Comparison of ENCODE assay signal across 2 cellular contexts in the genomic region with DNA sequence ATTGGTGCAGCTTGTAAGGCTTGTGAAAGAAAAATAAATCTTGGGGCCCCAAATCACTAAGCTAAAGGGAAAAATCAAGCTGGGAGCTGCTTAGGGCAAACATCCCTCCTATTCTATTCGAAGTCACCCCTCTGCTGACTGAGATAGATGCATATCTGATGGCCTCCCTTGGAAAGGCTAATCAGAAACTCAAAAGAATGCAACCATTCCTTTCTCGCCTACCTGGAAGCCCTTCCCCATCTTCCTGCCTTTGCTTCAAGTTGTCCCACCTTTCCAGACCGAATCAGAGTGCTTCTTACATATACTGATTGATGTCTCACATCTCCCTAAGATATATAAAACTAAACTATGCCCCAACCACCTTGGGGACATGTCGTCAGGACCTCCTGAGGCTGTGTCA.
A peak's percentile ranks its signal among the peaks of the same experiment; 100 is the strongest.
TF ChIP-seq lines count a peak whose summit lies in the region.

No MANE protein-coding gene starts in this region.

TF ChIP-seq in GM23338, 12 proteins besides CTCF, POLR2A, EP300 and RAD21:
- TF ChIP-seq ZNF331 (CRISPR knock-in tag; IDR thresholded peaks at IDR 0.05; ENCODE audit: low read depth): no peak
- TF ChIP-seq, protein P1, sequence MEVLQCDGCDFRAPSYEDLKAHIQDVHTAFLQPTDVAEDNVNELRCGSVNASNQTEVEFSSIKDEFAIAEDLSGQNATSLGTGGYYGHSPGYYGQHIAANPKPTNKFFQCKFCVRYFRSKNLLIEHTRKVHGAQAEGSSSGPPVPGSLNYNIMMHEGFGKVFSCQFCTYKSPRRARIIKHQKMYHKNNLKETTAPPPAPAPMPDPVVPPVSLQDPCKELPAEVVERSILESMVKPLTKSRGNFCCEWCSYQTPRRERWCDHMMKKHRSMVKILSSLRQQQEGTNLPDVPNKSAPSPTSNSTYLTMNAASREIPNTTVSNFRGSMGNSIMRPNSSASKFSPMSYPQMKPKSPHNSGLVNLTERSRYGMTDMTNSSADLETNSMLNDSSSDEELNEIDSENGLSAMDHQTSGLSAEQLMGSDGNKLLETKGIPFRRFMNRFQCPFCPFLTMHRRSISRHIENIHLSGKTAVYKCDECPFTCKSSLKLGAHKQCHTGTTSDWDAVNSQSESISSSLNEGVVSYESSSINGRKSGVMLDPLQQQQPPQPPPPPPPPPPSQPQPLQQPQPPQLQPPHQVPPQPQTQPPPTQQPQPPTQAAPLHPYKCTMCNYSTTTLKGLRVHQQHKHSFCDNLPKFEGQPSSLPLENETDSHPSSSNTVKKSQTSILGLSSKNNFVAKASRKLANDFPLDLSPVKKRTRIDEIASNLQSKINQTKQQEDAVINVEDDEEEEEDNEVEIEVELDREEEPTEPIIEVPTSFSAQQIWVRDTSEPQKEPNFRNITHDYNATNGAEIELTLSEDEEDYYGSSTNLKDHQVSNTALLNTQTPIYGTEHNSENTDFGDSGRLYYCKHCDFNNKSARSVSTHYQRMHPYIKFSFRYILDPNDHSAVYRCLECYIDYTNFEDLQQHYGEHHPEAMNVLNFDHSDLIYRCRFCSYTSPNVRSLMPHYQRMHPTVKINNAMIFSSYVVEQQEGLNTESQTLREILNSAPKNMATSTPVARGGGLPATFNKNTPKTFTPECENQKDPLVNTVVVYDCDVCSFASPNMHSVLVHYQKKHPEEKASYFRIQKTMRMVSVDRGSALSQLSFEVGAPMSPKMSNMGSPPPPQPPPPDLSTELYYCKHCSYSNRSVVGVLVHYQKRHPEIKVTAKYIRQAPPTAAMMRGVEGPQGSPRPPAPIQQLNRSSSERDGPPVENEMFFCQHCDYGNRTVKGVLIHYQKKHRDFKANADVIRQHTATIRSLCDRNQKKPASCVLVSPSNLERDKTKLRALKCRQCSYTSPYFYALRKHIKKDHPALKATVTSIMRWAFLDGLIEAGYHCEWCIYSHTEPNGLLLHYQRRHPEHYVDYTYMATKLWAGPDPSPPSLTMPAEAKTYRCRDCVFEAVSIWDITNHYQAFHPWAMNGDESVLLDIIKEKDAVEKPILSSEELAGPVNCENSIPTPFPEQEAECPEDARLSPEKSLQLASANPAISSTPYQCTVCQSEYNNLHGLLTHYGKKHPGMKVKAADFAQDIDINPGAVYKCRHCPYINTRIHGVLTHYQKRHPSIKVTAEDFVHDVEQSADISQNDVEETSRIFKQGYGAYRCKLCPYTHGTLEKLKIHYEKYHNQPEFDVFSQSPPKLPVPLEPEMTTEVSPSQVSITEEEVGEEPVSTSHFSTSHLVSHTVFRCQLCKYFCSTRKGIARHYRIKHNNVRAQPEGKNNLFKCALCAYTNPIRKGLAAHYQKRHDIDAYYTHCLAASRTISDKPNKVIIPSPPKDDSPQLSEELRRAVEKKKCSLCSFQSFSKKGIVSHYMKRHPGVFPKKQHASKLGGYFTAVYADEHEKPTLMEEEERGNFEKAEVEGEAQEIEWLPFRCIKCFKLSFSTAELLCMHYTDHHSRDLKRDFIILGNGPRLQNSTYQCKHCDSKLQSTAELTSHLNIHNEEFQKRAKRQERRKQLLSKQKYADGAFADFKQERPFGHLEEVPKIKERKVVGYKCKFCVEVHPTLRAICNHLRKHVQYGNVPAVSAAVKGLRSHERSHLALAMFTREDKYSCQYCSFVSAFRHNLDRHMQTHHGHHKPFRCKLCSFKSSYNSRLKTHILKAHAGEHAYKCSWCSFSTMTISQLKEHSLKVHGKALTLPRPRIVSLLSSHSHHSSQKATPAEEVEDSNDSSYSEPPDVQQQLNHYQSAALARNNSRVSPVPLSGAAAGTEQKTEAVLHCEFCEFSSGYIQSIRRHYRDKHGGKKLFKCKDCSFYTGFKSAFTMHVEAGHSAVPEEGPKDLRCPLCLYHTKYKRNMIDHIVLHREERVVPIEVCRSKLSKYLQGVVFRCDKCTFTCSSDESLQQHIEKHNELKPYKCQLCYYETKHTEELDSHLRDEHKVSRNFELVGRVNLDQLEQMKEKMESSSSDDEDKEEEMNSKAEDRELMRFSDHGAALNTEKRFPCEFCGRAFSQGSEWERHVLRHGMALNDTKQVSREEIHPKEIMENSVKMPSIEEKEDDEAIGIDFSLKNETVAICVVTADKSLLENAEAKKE (CRISPR knock-in tag; IDR thresholded peaks at IDR 0.05): peak; percentile 77; the same call in 1 of the 2 replicates
- no peak for TF ChIP-seq POLR2AphosphoS5 (IDR thresholded peaks at IDR 0.05; ENCODE audit: low read depth)
- no peak for TF ChIP-seq ZNF114 (CRISPR knock-in tag; IDR thresholded peaks at IDR 0.05)
- TF ChIP-seq EZH2phosphoT487 (IDR thresholded peaks at IDR 0.05; ENCODE audit: unreplicated experiment): no peak
- no peak for TF ChIP-seq JUNB (IDR thresholded peaks at IDR 0.05; ENCODE audit: unreplicated experiment)
- no peak for TF ChIP-seq STAT1 (IDR thresholded peaks at IDR 0.05; ENCODE audit: unreplicated experiment)
- TF ChIP-seq, protein P2, sequence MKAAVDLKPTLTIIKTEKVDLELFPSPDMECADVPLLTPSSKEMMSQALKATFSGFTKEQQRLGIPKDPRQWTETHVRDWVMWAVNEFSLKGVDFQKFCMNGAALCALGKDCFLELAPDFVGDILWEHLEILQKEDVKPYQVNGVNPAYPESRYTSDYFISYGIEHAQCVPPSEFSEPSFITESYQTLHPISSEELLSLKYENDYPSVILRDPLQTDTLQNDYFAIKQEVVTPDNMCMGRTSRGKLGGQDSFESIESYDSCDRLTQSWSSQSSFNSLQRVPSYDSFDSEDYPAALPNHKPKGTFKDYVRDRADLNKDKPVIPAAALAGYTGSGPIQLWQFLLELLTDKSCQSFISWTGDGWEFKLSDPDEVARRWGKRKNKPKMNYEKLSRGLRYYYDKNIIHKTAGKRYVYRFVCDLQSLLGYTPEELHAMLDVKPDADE (IDR thresholded peaks at IDR 0.05): no peak

TF ChIP-seq in IMR-90, 13 proteins besides CTCF, POLR2A, EP300 and RAD21:
- TF ChIP-seq CHD1 (IDR thresholded peaks at IDR 0.05; ENCODE audit: low read depth, low read length) (no peak), FOS (IDR thresholded peaks at IDR 0.05; ENCODE audit: low read depth, low read length) (no peak), CEBPB (IDR thresholded peaks at IDR 0.05; ENCODE audit: low read depth, low read length) (no peak), RFX5 (IDR thresholded peaks at IDR 0.05; ENCODE audit: low read depth, low read length) (no peak), SMC3 (IDR thresholded peaks at IDR 0.05; ENCODE audit: low read depth, low read length) (no peak), RCOR1 (IDR thresholded peaks at IDR 0.05; ENCODE audit: insufficient replicate concordance, low read length) (no peak), MAZ (IDR thresholded peaks at IDR 0.05; ENCODE audit: borderline replicate concordance, low read depth, low read length) (no peak), BHLHE40 (IDR thresholded peaks at IDR 0.05; ENCODE audit: low read depth, low read length) (no peak)
- TF ChIP-seq, protein P3, sequence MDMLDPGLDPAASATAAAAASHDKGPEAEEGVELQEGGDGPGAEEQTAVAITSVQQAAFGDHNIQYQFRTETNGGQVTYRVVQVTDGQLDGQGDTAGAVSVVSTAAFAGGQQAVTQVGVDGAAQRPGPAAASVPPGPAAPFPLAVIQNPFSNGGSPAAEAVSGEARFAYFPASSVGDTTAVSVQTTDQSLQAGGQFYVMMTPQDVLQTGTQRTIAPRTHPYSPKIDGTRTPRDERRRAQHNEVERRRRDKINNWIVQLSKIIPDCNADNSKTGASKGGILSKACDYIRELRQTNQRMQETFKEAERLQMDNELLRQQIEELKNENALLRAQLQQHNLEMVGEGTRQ (IDR thresholded peaks at IDR 0.05; ENCODE audit: low read depth, low read length): no peak
- TF ChIP-seq, protein P4, sequence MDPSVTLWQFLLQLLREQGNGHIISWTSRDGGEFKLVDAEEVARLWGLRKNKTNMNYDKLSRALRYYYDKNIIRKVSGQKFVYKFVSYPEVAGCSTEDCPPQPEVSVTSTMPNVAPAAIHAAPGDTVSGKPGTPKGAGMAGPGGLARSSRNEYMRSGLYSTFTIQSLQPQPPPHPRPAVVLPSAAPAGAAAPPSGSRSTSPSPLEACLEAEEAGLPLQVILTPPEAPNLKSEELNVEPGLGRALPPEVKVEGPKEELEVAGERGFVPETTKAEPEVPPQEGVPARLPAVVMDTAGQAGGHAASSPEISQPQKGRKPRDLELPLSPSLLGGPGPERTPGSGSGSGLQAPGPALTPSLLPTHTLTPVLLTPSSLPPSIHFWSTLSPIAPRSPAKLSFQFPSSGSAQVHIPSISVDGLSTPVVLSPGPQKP (IDR thresholded peaks at IDR 0.05; ENCODE audit: borderline replicate concordance, low read depth, low read length): no peak
TF ChIP-seq in IMR-90: peak in this region for 0.
